Comparison of ENCODE assay signal across 8 cellular contexts in the genomic region with DNA sequence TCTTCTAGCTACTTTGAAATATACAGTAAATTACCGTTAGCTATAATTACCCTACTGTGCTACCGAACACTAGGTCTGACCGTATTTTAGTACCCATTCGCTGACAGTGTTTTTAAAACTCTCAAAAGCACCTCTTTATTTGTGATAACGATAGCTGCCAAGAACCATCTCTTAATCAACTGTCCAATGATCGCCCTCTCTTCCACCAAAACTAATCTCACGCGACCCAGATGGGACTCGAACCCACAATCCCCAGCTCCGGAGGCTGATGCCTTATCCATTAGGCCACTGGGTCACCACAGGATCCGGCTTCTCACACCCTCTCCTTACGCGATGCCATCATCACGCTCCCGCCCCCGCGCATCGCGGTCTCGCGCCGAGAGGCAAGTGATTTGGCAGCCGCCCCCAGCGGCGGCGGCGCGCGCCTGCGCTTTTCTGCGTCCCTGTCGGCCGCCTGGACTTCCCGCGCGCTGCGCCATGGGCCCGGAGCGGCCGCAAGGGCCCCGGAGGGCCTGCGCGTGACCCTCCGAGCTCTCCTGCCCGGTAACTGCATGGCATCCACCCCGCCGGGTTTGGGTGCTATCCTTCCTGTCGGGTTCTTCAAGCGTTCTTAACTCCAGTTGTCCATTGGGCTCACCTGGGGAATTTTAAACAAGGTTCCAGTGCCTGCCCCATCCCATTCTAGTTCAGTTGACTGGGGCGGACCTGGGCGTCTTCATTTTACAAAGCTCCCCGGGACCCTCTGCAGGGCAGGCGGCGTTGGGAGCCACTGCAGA. TPM values are rescaled to one million over a fixed set of nuclear protein-coding genes. Genes with fewer than 3 reads are reported as not detected.
DNase-seq lines count a peak whose midpoint lies in the region; ATAC-seq, FAIRE-seq and TF ChIP-seq lines count a peak whose summit lies in the region.

No MANE protein-coding gene starts in this region.

- no peaks in the 10 kb centered on the region for H3K9me3 ChIP-seq in fibroblast of lung (ENCODE audit: control insufficient read depth, insufficient read depth, low read depth, low read length)
- no peaks in the 10 kb centered on the region for H3K9me3 ChIP-seq in naive thymus-derived CD4-positive, alpha-beta T cell (ENCODE audit: control insufficient read depth in 2 of 3, low read length in 3 of 3)

- peak overlapping the region; percentile 86 for H3K4me2 ChIP-seq in GM23338
- peak overlapping the region; percentile 64 for H3K4me2 ChIP-seq in fibroblast of lung (ENCODE audit: extremely low read depth, insufficient read depth, low read length)

- H3K4me1 Mint-ChIP-seq in GM23338 = 0 out of 3 replicates have a peak, but pooled peaks cover 4% of the 10 kb centered on the region
- H3K4me1 Mint-ChIP-seq in naive thymus-derived CD4-positive, alpha-beta T cell = peaks cover 10 to 25% (median 17%) of the 10 kb centered on the region in 7 donors
- peaks cover 14% of the 10 kb centered on the region for H3K4me1 Mint-ChIP-seq in stimulated activated memory B cell treated with anti-CD40 and anti-IgM and Interleukin-4, amounts not matched to agents 10 μg/mL and 1 μg/mL and 100 μg/mL, for 72 hours

- H3K27me3 ChIP-seq in GM23338 (ENCODE audit: insufficient read depth) (no peaks in the 10 kb centered on the region), fibroblast of lung (ENCODE audit: control insufficient read depth, insufficient read depth, low read length) (no peaks in the 10 kb centered on the region)
- H3K27me3 ChIP-seq in naive thymus-derived CD4-positive, alpha-beta T cell (ENCODE audit: control insufficient read depth in 2 of 2, insufficient read depth in 2 of 2, low read length in 2 of 2) = no peaks in the 10 kb centered on the region

- H3K9ac ChIP-seq in fibroblast of lung (ENCODE audit: insufficient read depth, low read length) = peak overlapping the region; percentile 37

- peak overlapping the region; percentile 92 for H3K27ac Mint-ChIP-seq in GM23338
- H3K27ac Mint-ChIP-seq in naive thymus-derived CD4-positive, alpha-beta T cell = peak overlapping the region; percentile 89 to 100 (median 98)
- H3K27ac Mint-ChIP-seq in stimulated activated memory B cell treated with anti-CD40 and anti-IgM and Interleukin-4, amounts not matched to agents 10 μg/mL and 1 μg/mL and 100 μg/mL, for 72 hours = peak overlapping the region; percentile 77

- H3F3A ChIP-seq in GM23338 (replicated peaks; ENCODE audit: low read depth) = peaks cover 2% of the 10 kb centered on the region; the same call in 1 of the 2 replicates

- CTCF ChIA-PET in naive thymus-derived CD4-positive, alpha-beta T cell (lab: Charles Lee) = interaction anchor here (0.8 kb wide), 1 partner anchor 11 kb away, joined by 4 read pairs; no protein-coding TSS in a partner anchor

- peak; percentile 99 for DNase-seq in ELF-1 (ENCODE audit: low read depth, low spot score)
- peak; percentile 94 for DNase-seq in GM23338 (ENCODE audit: low spot score)
- peak; percentile 92 to 93 for DNase-seq in Kasumi-1 (lab: John Stamatoyannopoulos, UW)
- DNase-seq in RCC 7860 (ENCODE audit: low spot score) = peak; percentile 93
- peak; percentile 97 to 98 for DNase-seq in activated T-helper 1 cell treated with anti-CD3 and anti-CD28 coated beads, Interleukin-2, amount 50 U/mL, for 16 hours (ENCODE audit: low read depth in 1 of 2, low spot score in 1 of 2)
- DNase-seq in fibroblast of lung (ENCODE audit: low read depth in 2 of 2) = peak; percentile 90 to 96
- peak; percentile 88 to 100 (median 94) for DNase-seq in naive thymus-derived CD4-positive, alpha-beta T cell

- H3K36me3 ChIP-seq in GM23338 (ENCODE audit: insufficient read depth) (no peaks in the 10 kb centered on the region), fibroblast of lung (ENCODE audit: control insufficient read depth, insufficient read depth, low read length) (no peaks in the 10 kb centered on the region)
- H3K36me3 ChIP-seq in naive thymus-derived CD4-positive, alpha-beta T cell (ENCODE audit: control insufficient read depth in 2 of 3, insufficient read depth in 3 of 3, low read length in 3 of 3) = no peaks in the 10 kb centered on the region

- H3K4me3 ChIP-seq in GM23338 (peak overlapping the region; percentile 70), fibroblast of lung (replicated peaks in 1 of 4; ENCODE audit: control extremely low read depth in 1 of 4, insufficient read depth in 1 of 4, low read depth in 3 of 4, low read length in 4 of 4) (peak overlapping the region; percentile 40 to 68 (median 50))
- H3K4me3 ChIP-seq in naive thymus-derived CD4-positive, alpha-beta T cell (ENCODE audit: low read length) = peak overlapping the region; percentile 79

- peaks cover 30% of the 10 kb centered on the region for H3K27me3 Mint-ChIP-seq in GM23338 (ENCODE audit: insufficient read depth, low read depth, poor library complexity)
- peaks cover 0 to 8% (median 0%) of the 10 kb centered on the region in 5 donors for H3K27me3 Mint-ChIP-seq in naive thymus-derived CD4-positive, alpha-beta T cell
- H3K27me3 Mint-ChIP-seq in stimulated activated memory B cell treated with anti-CD40 and anti-IgM and Interleukin-4, amounts not matched to agents 10 μg/mL and 1 μg/mL and 100 μg/mL, for 72 hours = no peaks in the 10 kb centered on the region

- POLR2A ChIA-PET in naive thymus-derived CD4-positive, alpha-beta T cell (lab: Charles Lee) = interaction anchor here (0.6 to 1.3 kb wide), 4 partner anchors 16 to 303 kb away, joined by 3 to 6 read pairs (median 4); partner anchors contain the start of genes KPNA2 and NOL11

- no peaks in the 10 kb centered on the region for H3K79me2 ChIP-seq in GM23338 (replicated peaks; ENCODE audit: insufficient read depth)
- no peaks in the 10 kb centered on the region for H3K79me2 ChIP-seq in fibroblast of lung (ENCODE audit: control insufficient read depth, insufficient read depth, low read length)

- peaks cover 5% of the 10 kb centered on the region; the same call in 2 of the 3 replicates for H3K9me3 Mint-ChIP-seq in GM23338
- peaks cover 0 to 13% (median 0%) of the 10 kb centered on the region in 11 donors for H3K9me3 Mint-ChIP-seq in naive thymus-derived CD4-positive, alpha-beta T cell
- H3K9me3 Mint-ChIP-seq in stimulated activated memory B cell treated with anti-CD40 and anti-IgM and Interleukin-4, amounts not matched to agents 10 μg/mL and 1 μg/mL and 100 μg/mL, for 72 hours = no peaks in the 10 kb centered on the region

- peak; percentile 94 for ATAC-seq in GM23338
- ATAC-seq in naive thymus-derived CD4-positive, alpha-beta T cell = peak; percentile 96
- peak; percentile 97 for ATAC-seq in stimulated activated memory B cell treated with anti-CD40 and anti-IgM and Interleukin-4, amounts not matched to agents 10 μg/mL and 1 μg/mL and 100 μg/mL, for 72 hours

- FAIRE-seq in RCC 7860 (lab: Jason Lieb, UNC) = peak; percentile 41

- TF ChIP-seq CTCF in GM23338 (conservative IDR thresholded peaks at IDR 0.05; ENCODE audit: low read depth in 2 of 2) = peak; percentile 22 to 24; a peak in 3 of 4 replicates
- TF ChIP-seq CTCF in fibroblast of lung (conservative IDR thresholded peaks at IDR 0.05 in 1 of 2, IDR thresholded peaks at IDR 0.05 in 1 of 2; ENCODE audit: low read depth in 1 of 2, low read length in 2 of 2) = peak; percentile 8 to 25

- H2AFZ ChIP-seq in GM23338 (peak overlapping the region; percentile 83; the same call in 1 of the 2 replicates), fibroblast of lung (ENCODE audit: low read length) (peak overlapping the region; percentile 48)

- H3K4me3 Mint-ChIP-seq in GM23338 = peak overlapping the region; percentile 79
- H3K4me3 Mint-ChIP-seq in naive thymus-derived CD4-positive, alpha-beta T cell = peak overlapping the region; percentile 85 to 95 (median 89)
- peak overlapping the region; percentile 84 for H3K4me3 Mint-ChIP-seq in stimulated activated memory B cell treated with anti-CD40 and anti-IgM and Interleukin-4, amounts not matched to agents 10 μg/mL and 1 μg/mL and 100 μg/mL, for 72 hours

- H4K20me1 ChIP-seq in GM23338 (replicated peaks; ENCODE audit: insufficient read depth) = no peaks in the 10 kb centered on the region
- no peaks in the 10 kb centered on the region for H4K20me1 ChIP-seq in fibroblast of lung (ENCODE audit: control insufficient read depth, extremely low read depth, insufficient read depth, low read length)

- H3K9me2 ChIP-seq in GM23338 (ENCODE audit: insufficient read depth) = no peaks in the 10 kb centered on the region

- peaks cover 6% of the 10 kb centered on the region for H3K4me1 ChIP-seq in GM23338 (ENCODE audit: insufficient read depth)
- H3K4me1 ChIP-seq in fibroblast of lung (ENCODE audit: control insufficient read depth, extremely low read depth, insufficient read depth, low read length) = no peaks in the 10 kb centered on the region
- peaks cover 6 to 10% of the 10 kb centered on the region in 2 donors for H3K4me1 ChIP-seq in naive thymus-derived CD4-positive, alpha-beta T cell (ENCODE audit: control insufficient read depth in 2 of 2, insufficient read depth in 2 of 2, low read length in 2 of 2)

- no peaks in the 10 kb centered on the region for H3K36me3 Mint-ChIP-seq in GM23338 (ENCODE audit: low read depth)
- peaks cover 0 to 3% (median 0%) of the 10 kb centered on the region in 5 donors for H3K36me3 Mint-ChIP-seq in naive thymus-derived CD4-positive, alpha-beta T cell
- no peaks in the 10 kb centered on the region for H3K36me3 Mint-ChIP-seq in stimulated activated memory B cell treated with anti-CD40 and anti-IgM and Interleukin-4, amounts not matched to agents 10 μg/mL and 1 μg/mL and 100 μg/mL, for 72 hours

- H3K27ac ChIP-seq in GM23338 (ENCODE audit: low read depth) = peak overlapping the region; percentile 90
- peak overlapping the region; percentile 22 for H3K27ac ChIP-seq in fibroblast of lung (ENCODE audit: insufficient read depth, low read length)
- peak overlapping the region; percentile 79 for H3K27ac ChIP-seq in naive thymus-derived CD4-positive, alpha-beta T cell (ENCODE audit: low read depth, low read length)

- intact Hi-C loops in naive thymus-derived CD4-positive, alpha-beta T cell (cut with micrococcal nuclease) = loop anchor here (1.0 to 5.0 kb wide), 4 partner anchors 9 to 1307 kb away; partner anchors contain the start of genes KPNA2 (in 2 of the 2) and ABCA5 (in 1 of the 2)

RNA-seq across cellular contexts. Expression of gene KPNA2, which starts 15.7 kb away (rescaled TPM):
- 442 and 468 TPM in 2 replicates for total RNA-seq in GM23338 (2014; rRNA removed; shearing (Covaris generic))
- 364 and 375 TPM in 2 replicates for polyA plus RNA-seq in GM23338 (2016; fragmentation: Nextera tagmentation; extraction: Ambion mirVana)
- 20.3 and 44.3 TPM in 2 replicates for total RNA-seq in fibroblast of lung
- polyA plus RNA-seq in fibroblast of lung = 96.1 and 230 TPM in 2 replicates
- 79.1 and 193 TPM in 2 replicates for polyA plus RNA-seq in fibroblast of lung (2012)
- polyA minus RNA-seq in fibroblast of lung (ENCODE audit: low replicate concordance) = 136 and 282 TPM in 2 replicates
- 100 to 1,000 TPM in 1 of 5 experiments, 10 to 100 TPM in 2, 1 to 10 TPM in 2; 8.4 to 161 (median 45.9) TPM for total RNA-seq in naive thymus-derived CD4-positive, alpha-beta T cell
- 10 to 100 TPM; 11.5 to 18.7 TPM for polyA plus RNA-seq in naive thymus-derived CD4-positive, alpha-beta T cell

RNA-seq across cellular contexts. Expression of gene C17orf58, which starts 23.6 kb away (rescaled TPM):
- total RNA-seq in GM23338 (2014; rRNA removed; shearing (Covaris generic)) = 30.9 and 42.3 TPM in 2 replicates
- polyA plus RNA-seq in GM23338 (2016; fragmentation: Nextera tagmentation; extraction: Ambion mirVana) (35.0 and 35.8 TPM in 2 replicates), fibroblast of lung (10.6 and 11.9 TPM in 2 replicates)
- total RNA-seq in fibroblast of lung = 9.2 and 17.0 TPM in 2 replicates
- 8.8 and 9.6 TPM in 2 replicates for polyA plus RNA-seq in fibroblast of lung (2012)
- 5.2 and 6.6 TPM in 2 replicates for polyA minus RNA-seq in fibroblast of lung (ENCODE audit: low replicate concordance)
- total RNA-seq in naive thymus-derived CD4-positive, alpha-beta T cell = 1 to 10 TPM in 2 of 5 experiments, under 1 TPM in 2, not detected in 1; 0.59 to 6.9 (median 1.5) TPM
- under 1 TPM in 1 of 2 donors, not detected in 1; 0.28 TPM for polyA plus RNA-seq in naive thymus-derived CD4-positive, alpha-beta T cell

Comparison
In these comparisons a context has a peak if more than half of its experiments do, and no peak if none do; other contexts are left out.
1. Peak in every context shown above with its lines: DNase-seq, ATAC-seq, H3K4me3 ChIP-seq and H3K27ac ChIP-seq.
2. H3K27ac ChIP-seq: peak in every context shown above with its lines; median percentile 90 in GM23338; 79 in naive thymus-derived CD4-positive, alpha-beta T cell; 22 in fibroblast of lung.